Comparison of ENCODE assay signal across 1 cellular context in the genomic region with DNA sequence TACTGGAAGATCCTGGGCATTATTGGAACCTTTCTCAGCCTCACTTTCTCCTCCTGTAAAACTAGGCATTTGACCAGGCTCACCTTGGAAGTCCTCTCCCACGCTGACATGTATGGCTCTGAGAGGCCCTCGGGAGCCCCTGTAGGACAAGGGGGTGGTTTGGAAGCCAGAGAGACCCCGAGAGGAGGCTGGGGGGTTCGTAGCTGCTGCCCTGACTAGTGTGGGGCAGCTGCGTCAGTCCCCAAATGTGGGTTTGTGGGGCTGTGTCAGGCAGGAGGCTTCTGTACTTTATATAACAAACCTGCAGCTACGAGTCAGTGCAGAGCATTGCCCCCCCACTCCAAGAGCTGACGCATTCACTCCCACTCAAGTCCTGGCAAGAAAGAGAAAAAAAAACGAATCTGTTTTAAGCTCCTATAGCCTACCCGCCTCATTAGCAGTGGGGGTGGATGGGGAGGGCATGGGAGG.
TF ChIP-seq lines count a peak whose summit lies in the region.

No MANE protein-coding gene starts in this region.

TF ChIP-seq in liver, 16 proteins besides CTCF, POLR2A, EP300 and RAD21 (continued from another document):
- TF ChIP-seq, protein P1, sequence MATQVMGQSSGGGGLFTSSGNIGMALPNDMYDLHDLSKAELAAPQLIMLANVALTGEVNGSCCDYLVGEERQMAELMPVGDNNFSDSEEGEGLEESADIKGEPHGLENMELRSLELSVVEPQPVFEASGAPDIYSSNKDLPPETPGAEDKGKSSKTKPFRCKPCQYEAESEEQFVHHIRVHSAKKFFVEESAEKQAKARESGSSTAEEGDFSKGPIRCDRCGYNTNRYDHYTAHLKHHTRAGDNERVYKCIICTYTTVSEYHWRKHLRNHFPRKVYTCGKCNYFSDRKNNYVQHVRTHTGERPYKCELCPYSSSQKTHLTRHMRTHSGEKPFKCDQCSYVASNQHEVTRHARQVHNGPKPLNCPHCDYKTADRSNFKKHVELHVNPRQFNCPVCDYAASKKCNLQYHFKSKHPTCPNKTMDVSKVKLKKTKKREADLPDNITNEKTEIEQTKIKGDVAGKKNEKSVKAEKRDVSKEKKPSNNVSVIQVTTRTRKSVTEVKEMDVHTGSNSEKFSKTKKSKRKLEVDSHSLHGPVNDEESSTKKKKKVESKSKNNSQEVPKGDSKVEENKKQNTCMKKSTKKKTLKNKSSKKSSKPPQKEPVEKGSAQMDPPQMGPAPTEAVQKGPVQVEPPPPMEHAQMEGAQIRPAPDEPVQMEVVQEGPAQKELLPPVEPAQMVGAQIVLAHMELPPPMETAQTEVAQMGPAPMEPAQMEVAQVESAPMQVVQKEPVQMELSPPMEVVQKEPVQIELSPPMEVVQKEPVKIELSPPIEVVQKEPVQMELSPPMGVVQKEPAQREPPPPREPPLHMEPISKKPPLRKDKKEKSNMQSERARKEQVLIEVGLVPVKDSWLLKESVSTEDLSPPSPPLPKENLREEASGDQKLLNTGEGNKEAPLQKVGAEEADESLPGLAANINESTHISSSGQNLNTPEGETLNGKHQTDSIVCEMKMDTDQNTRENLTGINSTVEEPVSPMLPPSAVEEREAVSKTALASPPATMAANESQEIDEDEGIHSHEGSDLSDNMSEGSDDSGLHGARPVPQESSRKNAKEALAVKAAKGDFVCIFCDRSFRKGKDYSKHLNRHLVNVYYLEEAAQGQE (IDR thresholded peaks at IDR 0.05): no peak
- TF ChIP-seq HNF4G (IDR thresholded peaks at IDR 0.05) (no peak), YY1 (IDR thresholded peaks at IDR 0.05) (no peak), NR2F2 (IDR thresholded peaks at IDR 0.05) (no peak)
- TF ChIP-seq, protein P2, sequence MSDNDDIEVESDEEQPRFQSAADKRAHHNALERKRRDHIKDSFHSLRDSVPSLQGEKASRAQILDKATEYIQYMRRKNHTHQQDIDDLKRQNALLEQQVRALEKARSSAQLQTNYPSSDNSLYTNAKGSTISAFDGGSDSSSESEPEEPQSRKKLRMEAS (IDR thresholded peaks at IDR 0.05): no peak
